9 cellular contexts compared by ENCODE assay signal in genomic region chr16:66364117-66364958, GRCh38. TPM values are rescaled to one million over a fixed set of nuclear protein-coding genes. Genes with fewer than 3 reads are reported as not detected.
DNase-seq lines count a peak whose midpoint lies in the region; ATAC-seq, FAIRE-seq and TF ChIP-seq lines count a peak whose summit lies in the region.
"Had no signal": no experiment of that assay in that cellular context is flagged by ENCODE, and none has a peak within 500 bp of the region (broad histone marks: within the 10 kb centered on the region; RNA-seq: fewer than 3 reads in every experiment).

No MANE protein-coding gene starts in this region.

- no peak for TF ChIP-seq EP300 in gastroesophageal sphincter (IDR thresholded peaks at IDR 0.05)

- no peak overlapping the region for H3K4me3 ChIP-seq in gastroesophageal sphincter
- no peak overlapping the region for H3K4me3 ChIP-seq in prostate gland

- TF ChIP-seq CTCF in gastroesophageal sphincter (IDR thresholded peaks at IDR 0.05) (no peak), prostate gland (IDR thresholded peaks at IDR 0.05) (no peak), GM10266 (IDR thresholded peaks at IDR 0.05; ENCODE audit: control insufficient read depth, insufficient read depth, low read depth, missing control alignments) (no peak)

- 38 to 67% methylated on average over 1 to 8 of the region's 16 CpGs for WGBS in gastroesophageal sphincter (ENCODE audit: low coverage in 1 of 2), 2 donors
- WGBS in prostate gland: 36% methylated on average over 15 of the region's 16 CpGs

- H3K4me1 ChIP-seq in gastroesophageal sphincter: peaks cover 0 to 62% (median 25%) of the 10 kb centered on the region in 3 donors
- no peaks in the 10 kb centered on the region for H3K4me1 ChIP-seq in prostate gland (replicated peaks)

- no peaks in the 10 kb centered on the region for H3K36me3 ChIP-seq in gastroesophageal sphincter
- no peaks in the 10 kb centered on the region for H3K36me3 ChIP-seq in prostate gland

- H3K9me3 ChIP-seq in gastroesophageal sphincter (no peaks in the 10 kb centered on the region), prostate gland (no peaks in the 10 kb centered on the region)

- TF ChIP-seq POLR2A in gastroesophageal sphincter (IDR thresholded peaks at IDR 0.05) (no peak), prostate gland (IDR thresholded peaks at IDR 0.05) (no peak)

- H3K27me3 ChIP-seq in gastroesophageal sphincter: no peaks in the 10 kb centered on the region
- H3K27me3 ChIP-seq in prostate gland (replicated peaks; ENCODE audit: insufficient read depth): no peaks in the 10 kb centered on the region

- DNase-seq in DMS153 (lab: John Stamatoyannopoulos, UW) (peak; percentile 86), SK-N-DZ (ENCODE audit: low spot score) (peak; percentile 64), prostate gland (ENCODE audit: low spot score) (peak; percentile 25), CD1c-positive myeloid dendritic cell (ENCODE audit: extremely low spot score) (no peak), GM10266 (ENCODE audit: extremely low spot score) (no peak), urothelium cell line (ENCODE audit: low spot score) (no peak), EL (no peak)
- DNase-seq: stimulated activated CD4-positive, alpha-beta T cell treated with anti-CD3 and anti-CD28 coated beads, Interleukin-15, amount 100 ng/mL, for 24 hours had no signal

- intact Hi-C loops in prostate gland (cut with DNase I): no loop called here

- FAIRE-seq in urothelium cell line (lab: Jason Lieb, UNC): no peak

- peak; percentile 71 for ATAC-seq in gastroesophageal sphincter

- peak overlapping the region in 3 of 4 donors; percentile 52 to 78 (median 60) for H3K27ac ChIP-seq in gastroesophageal sphincter
- H3K27ac ChIP-seq in prostate gland: peak overlapping the region in 1 of 2 donors; percentile 30

RNA-seq across cellular contexts. Expression of gene CDH5, which starts 2.2 kb away (rescaled TPM):
- polyA plus RNA-seq in SK-N-DZ (2014; cell fraction: cytosol; rRNA removed): not detected in 2 replicates
- not detected in 2 replicates for polyA plus RNA-seq in SK-N-DZ (2014; cell fraction: nucleus; rRNA removed)
- total RNA-seq in gastroesophageal sphincter: 10 to 100 TPM; 16.2 to 50.1 (median 38.5) TPM
- total RNA-seq in prostate gland: 10 to 100 TPM in 1 of 2 donors, 1 to 10 TPM in 1; 8.0 to 20.8 TPM

Comparison
In these comparisons a context has a peak if more than half of its experiments do, and no peak if none do; other contexts are left out.
1. DNase-seq: peak in DMS153 (single experiment), SK-N-DZ (single experiment) and prostate gland (single experiment); none in CD1c-positive myeloid dendritic cell (single experiment), GM10266 (single experiment), urothelium cell line (single experiment) and EL (single experiment).